9 cellular contexts compared by ENCODE assay signal in the genomic region with DNA sequence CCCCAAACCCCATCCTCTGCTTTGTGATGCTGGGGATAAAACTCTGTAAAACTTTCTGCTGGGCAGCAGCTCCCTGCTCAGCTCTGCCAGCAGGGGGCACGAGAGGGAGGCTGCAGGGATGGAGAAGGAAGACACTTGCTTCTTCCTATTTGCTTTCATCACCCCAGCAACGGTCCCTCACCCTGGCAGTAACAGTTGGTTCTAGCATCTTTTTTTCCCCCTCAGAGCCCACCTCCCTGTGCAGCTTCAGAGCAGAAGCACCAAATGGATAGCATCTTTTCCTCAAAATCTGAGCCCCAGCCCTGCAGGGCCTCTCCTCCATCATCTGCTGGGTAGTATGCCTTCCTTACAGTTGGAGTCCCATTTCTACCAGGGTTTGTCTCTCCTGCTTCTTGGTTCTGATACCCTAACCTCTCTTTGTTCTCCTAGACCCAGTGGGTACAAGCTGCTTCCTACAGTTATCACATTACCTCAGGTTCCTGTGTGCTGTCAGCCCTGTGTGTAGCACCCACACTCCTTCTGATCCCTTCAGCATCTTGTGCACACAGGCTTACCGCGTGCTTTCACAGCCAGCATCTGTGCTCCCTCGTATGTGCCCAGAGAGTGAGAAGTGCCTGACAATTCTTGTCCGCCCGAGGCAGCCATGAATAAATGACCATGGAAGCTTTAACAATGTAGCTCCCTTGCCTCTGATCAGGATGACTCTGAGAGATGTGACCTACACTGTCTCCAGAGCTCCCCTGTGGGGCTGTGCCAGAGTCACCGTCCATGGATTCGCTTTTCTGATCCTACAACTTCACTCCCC. TPM values are rescaled to one million over a fixed set of nuclear protein-coding genes. Genes with fewer than 3 reads are reported as not detected.
A peak's percentile ranks its signal among the peaks of the same experiment; 100 is the strongest.
DNase-seq lines count a peak whose midpoint lies in the region; ATAC-seq and TF ChIP-seq lines count a peak whose summit lies in the region.
"Had no signal": no experiment of that assay in that cellular context is flagged by ENCODE, and none has a peak within 500 bp of the region (broad histone marks: within the 10 kb centered on the region; RNA-seq: fewer than 3 reads in every experiment).

No MANE protein-coding gene starts in this region.

- peaks cover 9% of the 10 kb centered on the region for H3K4me1 ChIP-seq in CD4-positive, alpha-beta memory T cell (ENCODE audit: insufficient read depth, low read length)
- H3K4me1 ChIP-seq in prostate gland (replicated peaks), result no peaks in the 10 kb centered on the region
- H3K4me1 ChIP-seq in uterus, result no peaks in the 10 kb centered on the region

- no peaks in the 10 kb centered on the region for H3K36me3 Mint-ChIP-seq in CD4-positive, alpha-beta memory T cell
- H3K36me3 Mint-ChIP-seq in activated naive CD4-positive, alpha-beta T cell treated with anti-CD3 and anti-CD28 coated beads, Interleukin-2, amount 10 ng/mL, durations not matched to agents 7 days and 5 days, result peaks cover 72% of the 10 kb centered on the region

- H4K20me1 ChIP-seq in SU-DHL-6 (ENCODE audit: low read depth, low read length), result peaks cover 7% of the 10 kb centered on the region; the same call in 1 of the 2 replicates

- POLR2A ChIA-PET in CD4-positive, alpha-beta memory T cell (lab: Charles Lee; ENCODE audit: partially characterized antibody), result interaction anchor here (0.7 to 2.3 kb wide), 5 partner anchors 12 to 192 kb away, joined by 3 to 21 read pairs (median 6); a partner anchor contains a TSS

- H3K36me3 ChIP-seq in CD4-positive, alpha-beta memory T cell (ENCODE audit: insufficient read depth, low read length), result no peaks in the 10 kb centered on the region
- peaks cover 56% of the 10 kb centered on the region for H3K36me3 ChIP-seq in SU-DHL-6 (ENCODE audit: low read length)
- no peaks in the 10 kb centered on the region for H3K36me3 ChIP-seq in prostate gland
- H3K36me3 ChIP-seq in uterus, result no peaks in the 10 kb centered on the region

- H3K4me2 ChIP-seq in SU-DHL-6 (ENCODE audit: low read depth, low read length, poor library complexity, severe bottlenecking), result no peak overlapping the region

- H3K4me1 Mint-ChIP-seq in CD4-positive, alpha-beta memory T cell, result peaks cover 8 to 32% (median 17%) of the 10 kb centered on the region in 4 donors
- H3K4me1 Mint-ChIP-seq in activated naive CD4-positive, alpha-beta T cell treated with anti-CD3 and anti-CD28 coated beads, Interleukin-2, amount 10 ng/mL, durations not matched to agents 7 days and 5 days, result peaks cover 52% of the 10 kb centered on the region

- DNase-seq in CD4-positive, alpha-beta memory T cell, result peak; percentile 74 to 79 (median 77)
- peak; percentile 54 for DNase-seq in LoVo (ENCODE audit: low spot score)
- DNase-seq in activated naive CD4-positive, alpha-beta T cell treated with anti-CD3 and anti-CD28 coated beads, Interleukin-2, amount 10 ng/mL, durations not matched to agents 7 days and 5 days, result peak; percentile 90
- DNase-seq in glomerular visceral epithelial cell (ENCODE audit: extremely low spot score), result peak; percentile 85
- DNase-seq in prostate gland (ENCODE audit: low spot score), result peak; percentile 52
- DNase-seq in uterus, result peak in 1 of 2 donors; percentile 24

- no peaks in the 10 kb centered on the region for H3K9me3 ChIP-seq in CD4-positive, alpha-beta memory T cell (ENCODE audit: control insufficient read depth in 1 of 2, low read length in 2 of 2)
- H3K9me3 ChIP-seq in SU-DHL-6 (ENCODE audit: insufficient read depth, low read length) (no peaks in the 10 kb centered on the region), prostate gland (no peaks in the 10 kb centered on the region), uterus (no peaks in the 10 kb centered on the region)

- H3K9ac ChIP-seq in SU-DHL-6 (ENCODE audit: low read length), result no peak overlapping the region

- H3K9me3 Mint-ChIP-seq in CD4-positive, alpha-beta memory T cell, result no peaks in the 10 kb centered on the region
- H3K9me3 Mint-ChIP-seq in activated naive CD4-positive, alpha-beta T cell treated with anti-CD3 and anti-CD28 coated beads, Interleukin-2, amount 10 ng/mL, durations not matched to agents 7 days and 5 days, result no peaks in the 10 kb centered on the region

- peak; percentile 95 for TF ChIP-seq CTCF in SU-DHL-6 (IDR thresholded peaks at IDR 0.05; ENCODE audit: insufficient read depth, low read length, poor library complexity, severe bottlenecking)
- TF ChIP-seq CTCF in prostate gland (IDR thresholded peaks at IDR 0.05), result peak; percentile 57 to 80 (median 72)
- peak; percentile 33 to 58 (median 50) for TF ChIP-seq CTCF in uterus (IDR thresholded peaks at IDR 0.05)

- intact Hi-C loops in CD4-positive, alpha-beta memory T cell (cut with micrococcal nuclease), result loop anchor here (1.0 kb wide), 2 partner anchors 135 to 191 kb away; no protein-coding TSS in a partner anchor
- intact Hi-C loops in prostate gland (cut with DNase I) (loop anchor here (10.0 kb wide), 1 partner anchor 205 kb away; no protein-coding TSS in a partner anchor), uterus (cut with DNase I; ENCODE audit: low total_unique reads) (no loop called here)

- ATAC-seq in GM19397 (IDR thresholded peaks at IDR 0.05; ENCODE audit: unreplicated experiment), result peak; percentile 76

- peak overlapping the region; percentile 32 to 89 (median 82) for H3K27ac Mint-ChIP-seq in CD4-positive, alpha-beta memory T cell
- peak overlapping the region; percentile 43 for H3K27ac Mint-ChIP-seq in activated naive CD4-positive, alpha-beta T cell treated with anti-CD3 and anti-CD28 coated beads, Interleukin-2, amount 10 ng/mL, durations not matched to agents 7 days and 5 days

- H3K4me3 ChIP-seq in CD4-positive, alpha-beta memory T cell (ENCODE audit: low read length in 2 of 2), result peak overlapping the region in 1 of 2 donors; percentile 23
- H3K4me3 ChIP-seq in SU-DHL-6 (ENCODE audit: insufficient read depth, low read length, poor library complexity, severe bottlenecking), result no peak overlapping the region
- H3K4me3 ChIP-seq in prostate gland, result no peak overlapping the region
- H3K4me3 ChIP-seq in uterus, result no peak overlapping the region

- no peak overlapping the region for H2AFZ ChIP-seq in SU-DHL-6 (ENCODE audit: low read depth, low read length, severe bottlenecking)

- CTCF ChIA-PET in CD4-positive, alpha-beta memory T cell (lab: Charles Lee; ENCODE audit: partially characterized antibody), result interaction anchor here (0.8 to 7.8 kb wide), 42 partner anchors 10 to 269 kb away, joined by 3 to 249 read pairs (median 4); a partner anchor contains a TSS
- CTCF ChIA-PET in activated naive CD4-positive, alpha-beta T cell treated with anti-CD3 and anti-CD28 coated beads, Interleukin-2, amount 10 ng/mL, durations not matched to agents 7 days and 5 days (lab: Charles Lee), result interaction anchor here (0.6 to 7.7 kb wide), 31 partner anchors 8 to 385 kb away, joined by 3 to 151 read pairs (median 4); a partner anchor contains a TSS

- H3K27me3 ChIP-seq in CD4-positive, alpha-beta memory T cell (ENCODE audit: insufficient read depth, low read length), result no peaks in the 10 kb centered on the region
- H3K27me3 ChIP-seq in SU-DHL-6 (ENCODE audit: low read length) (no peaks in the 10 kb centered on the region), prostate gland (replicated peaks; ENCODE audit: insufficient read depth) (no peaks in the 10 kb centered on the region), uterus (no peaks in the 10 kb centered on the region)

- H3K9me2 ChIP-seq in SU-DHL-6 (replicated peaks; ENCODE audit: insufficient read depth, low read length), result no peaks in the 10 kb centered on the region

- WGBS in prostate gland, result 47% methylated on average over 9 of the region's 9 CpGs

- H3K27ac ChIP-seq in CD4-positive, alpha-beta memory T cell (ENCODE audit: low read depth, low read length), result peak overlapping the region; percentile 22
- H3K27ac ChIP-seq in SU-DHL-6 (ENCODE audit: low read depth, low read length) (no peak overlapping the region), prostate gland (no peak overlapping the region), uterus (no peak overlapping the region)

- TF ChIP-seq POLR2A in prostate gland (IDR thresholded peaks at IDR 0.05), result no peak
- TF ChIP-seq POLR2A in uterus (IDR thresholded peaks at IDR 0.05), result no peak

- peaks cover 18% of the 10 kb centered on the region for H3F3A ChIP-seq in SU-DHL-6 (ENCODE audit: insufficient read depth)

- H3K27me3 Mint-ChIP-seq in CD4-positive, alpha-beta memory T cell, result no peaks in the 10 kb centered on the region
- no peaks in the 10 kb centered on the region for H3K27me3 Mint-ChIP-seq in activated naive CD4-positive, alpha-beta T cell treated with anti-CD3 and anti-CD28 coated beads, Interleukin-2, amount 10 ng/mL, durations not matched to agents 7 days and 5 days

- H3K4me3 Mint-ChIP-seq in CD4-positive, alpha-beta memory T cell, result peak overlapping the region; percentile 53 to 84 (median 68)
- no peak overlapping the region for H3K4me3 Mint-ChIP-seq in activated naive CD4-positive, alpha-beta T cell treated with anti-CD3 and anti-CD28 coated beads, Interleukin-2, amount 10 ng/mL, durations not matched to agents 7 days and 5 days

- peaks cover 39% of the 10 kb centered on the region for H3K79me2 ChIP-seq in SU-DHL-6 (ENCODE audit: insufficient read depth, low read length)

RNA-seq across cellular contexts. Expression of a gene that starts 14.5 kb away (rescaled TPM):
- total RNA-seq in CD4-positive, alpha-beta memory T cell, result under 1 TPM in 1 of 2 experiments, not detected in 1; 0.06 TPM
- under 1 TPM in 1 of 2 donors, not detected in 1; 0.21 TPM for polyA plus RNA-seq in CD4-positive, alpha-beta memory T cell
- 1 to 10 TPM in 1 of 2 donors, under 1 TPM in 1; 0.23 to 3.1 TPM for total RNA-seq in prostate gland
- total RNA-seq in uterus, result 1 to 10 TPM in 1 of 4 donors, not detected in 3; 8.8 TPM

RNA-seq across cellular contexts. Expression of a gene that starts 29.1 kb away (rescaled TPM):
- total RNA-seq in CD4-positive, alpha-beta memory T cell, result not detected
- polyA plus RNA-seq in CD4-positive, alpha-beta memory T cell, result not detected
- total RNA-seq in prostate gland (under 1 TPM in 1 of 2 donors, not detected in 1; 0.23 TPM), uterus (not detected)
- total RNA-seq: T-helper 1 cell treated with Interleukin-12 subunit alpha and Interleukin-12 subunit beta and Interleukin-4 antibody, amounts not matched to agents 30 ng/mL and 1 ng/mL, for 36 hours had no signal

RNA-seq across cellular contexts. Expression of a gene that starts 34.3 kb away (rescaled TPM):
- total RNA-seq in CD4-positive, alpha-beta memory T cell, result under 1 TPM in 1 of 2 experiments, not detected in 1; 0.15 TPM
- polyA plus RNA-seq in CD4-positive, alpha-beta memory T cell, result not detected
- total RNA-seq in prostate gland (10 to 100 TPM in 1 of 2 donors, not detected in 1; 27.4 TPM), uterus (under 1 TPM in 1 of 4 donors, not detected in 3; 0.41 TPM)
